17 cellular contexts compared by ENCODE assay signal in genomic region chr2:73333564-73333963, GRCh38. TPM values are rescaled to one million over a fixed set of nuclear protein-coding genes. Genes with fewer than 3 reads are reported as not detected.
DNase-seq lines count a peak whose midpoint lies in the region; ATAC-seq and TF ChIP-seq lines count a peak whose summit lies in the region.
"Had no signal": no experiment of that assay in that cellular context is flagged by ENCODE, and none has a peak within 500 bp of the region (broad histone marks: within the 10 kb centered on the region; RNA-seq: fewer than 3 reads in every experiment).

No MANE protein-coding gene starts in this region.

- H3K4me3 ChIP-seq in hepatocyte: no peak overlapping the region
- H3K4me3 ChIP-seq: MG63, SJSA1 had no signal

- no peaks in the 10 kb centered on the region for H3K9me2 ChIP-seq in hepatocyte (replicated peaks; ENCODE audit: insufficient read depth)

- H3K36me3 ChIP-seq in hepatocyte (replicated peaks; ENCODE audit: insufficient read depth, low read depth): no peaks in the 10 kb centered on the region
- H3K36me3 ChIP-seq: MG63, SJSA1 had no signal

- ATAC-seq in HG03439 (IDR thresholded peaks at IDR 0.05; ENCODE audit: unreplicated experiment) (no peak), GM21786 (IDR thresholded peaks at IDR 0.05; ENCODE audit: unreplicated experiment) (no peak)

- no peak for TF ChIP-seq CTCF in hepatocyte (IDR thresholded peaks at IDR 0.05; ENCODE audit: poor library complexity)

- no peak overlapping the region for H3K27ac ChIP-seq in hepatocyte
- H3K27ac ChIP-seq: KMS-11, SJSA1 had no signal

- DNase-seq in COR-L47 (lab: John Stamatoyannopoulos, UW): peak; percentile 43
- DNase-seq in DMS53 treated with DMSO at 0.1 percent for 48 hours (lab: John Stamatoyannopoulos, UW; ENCODE audit: unreplicated experiment): peak; percentile 91
- peak; percentile 75 to 93 for DNase-seq in NCI-H2081 (lab: John Stamatoyannopoulos, UW)
- peak; percentile 27 for DNase-seq in NCI-H748 treated with DMSO at 0.1 percent for 48 hours (lab: John Stamatoyannopoulos, UW)
- no peak for DNase-seq in hepatocyte (ENCODE audit: low spot score)
- DNase-seq: CD4-positive, alpha-beta T cell; EL; MG63; NCI-H1105; RPMI8226; T-helper 2 cell had no signal

- no peak overlapping the region for H2AFZ ChIP-seq in hepatocyte

- H4K20me1 ChIP-seq in hepatocyte (ENCODE audit: insufficient read depth, poor library complexity, severe bottlenecking): no peaks in the 10 kb centered on the region

- H3K27me3 ChIP-seq in hepatocyte: peaks cover 4% of the 10 kb centered on the region

- no peaks in the 10 kb centered on the region for H3K4me1 ChIP-seq in hepatocyte (ENCODE audit: insufficient read depth)
- H3K4me1 ChIP-seq: SJSA1 had no signal

- H3K79me2 ChIP-seq in hepatocyte: no peaks in the 10 kb centered on the region

- no peaks in the 10 kb centered on the region for H3K9me3 ChIP-seq in hepatocyte (ENCODE audit: low read depth)
- H3K9me3 ChIP-seq: SJSA1 had no signal

- H3K4me2 ChIP-seq in hepatocyte: no peak overlapping the region
- H3K4me2 ChIP-seq: KMS-11 had no signal

RNA-seq across cellular contexts. Expression of gene EGR4, which starts 40.2 kb away (rescaled TPM):
- 0.23 TPM in 1 of 2 replicates, not detected in the other for total RNA-seq in hepatocyte
- polyA plus RNA-seq in hepatocyte: 0.78 and 1.9 TPM in 2 replicates
- total RNA-seq: H4, NCI-H460, SJSA1 had no signal

RNA-seq across cellular contexts. Expression of gene FBXO41, which starts 49.3 kb away (rescaled TPM):
- 0.92 and 2.1 TPM in 2 replicates for total RNA-seq in hepatocyte
- polyA plus RNA-seq in hepatocyte: 1.2 and 1.3 TPM in 2 replicates

RNA-seq across cellular contexts. Expression of gene ALMS1, which starts 52.1 kb away (rescaled TPM):
- 14.5 and 17.5 TPM in 2 replicates for total RNA-seq in hepatocyte
- 4.6 and 5.4 TPM in 2 replicates for polyA plus RNA-seq in hepatocyte
